Comparison of ENCODE assay signal across 33 cellular contexts in genomic region chr16:82810077-82810476, GRCh38.
DNase-seq lines count a peak whose midpoint lies in the region; ATAC-seq and TF ChIP-seq lines count a peak whose summit lies in the region.
"Had no signal": no experiment of that assay in that cellular context is flagged by ENCODE, and none has a peak within 500 bp of the region (broad histone marks: within the 10 kb centered on the region; RNA-seq: fewer than 3 reads in every experiment).

No MANE protein-coding gene starts in this region.

- WGBS in SK-N-SH (ENCODE audit: low lambda C conversion rate): 15% methylated on average over 6 of the region's 6 CpGs

- H3K4me2 ChIP-seq in SK-N-SH (no peak overlapping the region), GM23338 (no peak overlapping the region)
- H3K4me2 ChIP-seq: A549; BLaER1; BLaER1 treated with 17β-estradiol and CSF1 and Interleukin-3, amounts not matched to agents 10 nM and 100 nM had no signal

- no peak overlapping the region for H3K9ac ChIP-seq in SK-N-SH
- H3K9ac ChIP-seq: BLaER1; BLaER1 treated with 17β-estradiol and CSF1 and Interleukin-3, amounts not matched to agents 10 nM and 100 nM had no signal

- peaks cover 0 to 5% of the 10 kb centered on the region in 2 experiments for H3K36me3 ChIP-seq in SK-N-SH (replicated peaks in 1 of 2; ENCODE audit: control insufficient read depth in 1 of 2, insufficient read depth in 2 of 2, low read length in 1 of 2)
- H3K36me3 ChIP-seq in GM23338 (ENCODE audit: insufficient read depth): no peaks in the 10 kb centered on the region
- H3K36me3 ChIP-seq: BE2C; BLaER1; BLaER1 treated with 17β-estradiol and CSF1 and Interleukin-3, amounts not matched to agents 10 nM and 100 nM had no signal

- no peak overlapping the region for H3K27ac Mint-ChIP-seq in GM23338
- H3K27ac Mint-ChIP-seq: B cell; CD14-positive monocyte; CD4-positive, alpha-beta memory T cell; CD4-positive, alpha-beta T cell; CD4-positive, CD25-positive, alpha-beta regulatory T cell; CD8-positive, alpha-beta memory T cell; CD8-positive, alpha-beta T cell had no signal

- TF ChIP-seq CTCF in SK-N-SH (IDR thresholded peaks at IDR 0.05): no peak
- no peak for TF ChIP-seq CTCF in GM23338 (conservative IDR thresholded peaks at IDR 0.05; ENCODE audit: low read depth in 2 of 2)

- H3K27ac ChIP-seq in SK-N-SH (ENCODE audit: low read depth in 2 of 2, low read length in 1 of 2): no peak overlapping the region
- H3K27ac ChIP-seq in GM23338 (ENCODE audit: low read depth): no peak overlapping the region
- H3K27ac ChIP-seq: 22Rv1; A549; BLaER1; BLaER1 treated with 17β-estradiol and CSF1 and Interleukin-3, amounts not matched to agents 10 nM and 100 nM; C4-2B had no signal

- peaks cover 1% of the 10 kb centered on the region for H3K27me3 Mint-ChIP-seq in GM23338 (ENCODE audit: insufficient read depth, low read depth, poor library complexity)
- H3K27me3 Mint-ChIP-seq: CD4-positive, CD25-positive, alpha-beta regulatory T cell had no signal

- H4K20me1 ChIP-seq in SK-N-SH (ENCODE audit: insufficient read depth): peaks cover 4% of the 10 kb centered on the region; the same call in 1 of the 2 replicates
- no peaks in the 10 kb centered on the region for H4K20me1 ChIP-seq in GM23338 (replicated peaks; ENCODE audit: insufficient read depth)
- H4K20me1 ChIP-seq: BLaER1; BLaER1 treated with 17β-estradiol and CSF1 and Interleukin-3, amounts not matched to agents 10 nM and 100 nM had no signal

- POLR2A ChIA-PET in SK-N-SH (lab: Yijun Ruan, JAX): no interaction called here

- no peaks in the 10 kb centered on the region; the same call in 2 of the 3 replicates for H3K4me1 Mint-ChIP-seq in GM23338
- H3K4me1 Mint-ChIP-seq: B cell; CD14-positive monocyte; CD4-positive, CD25-positive, alpha-beta regulatory T cell; CD8-positive, alpha-beta memory T cell had no signal

- H3K4me3 ChIP-seq in SK-N-SH (ENCODE audit: low read depth in 2 of 2, low read length in 1 of 2) (no peak overlapping the region), GM23338 (no peak overlapping the region)
- H3K4me3 ChIP-seq: A549; BLaER1; BLaER1 treated with 17β-estradiol and CSF1 and Interleukin-3, amounts not matched to agents 10 nM and 100 nM had no signal

- H3K79me2 ChIP-seq in SK-N-SH (ENCODE audit: insufficient read depth) (no peaks in the 10 kb centered on the region), GM23338 (replicated peaks; ENCODE audit: insufficient read depth) (no peaks in the 10 kb centered on the region)

- H3K27me3 ChIP-seq in SK-N-SH (ENCODE audit: insufficient read depth): no peaks in the 10 kb centered on the region
- H3K27me3 ChIP-seq in GM23338 (ENCODE audit: insufficient read depth): no peaks in the 10 kb centered on the region
- H3K27me3 ChIP-seq: BE2C; BLaER1; BLaER1 treated with 17β-estradiol and CSF1 and Interleukin-3, amounts not matched to agents 10 nM and 100 nM had no signal

- H2AFZ ChIP-seq in SK-N-SH (ENCODE audit: low read depth) (no peak overlapping the region), GM23338 (no peak overlapping the region)

- no peak for TF ChIP-seq EP300 in SK-N-SH (IDR thresholded peaks at IDR 0.05; ENCODE audit: borderline replicate concordance in 1 of 2, low read depth in 1 of 2, low read length in 1 of 2)

- ATAC-seq in SK-N-SH treated with all-trans-retinoic acid at 6 μM for 48 hours (no peak), GM23338 (no peak), HG03025 (IDR thresholded peaks at IDR 0.05; ENCODE audit: low FRiP score, unreplicated experiment) (no peak), HG03432 (IDR thresholded peaks at IDR 0.05; ENCODE audit: unreplicated experiment) (no peak)
- ATAC-seq: A549; CD8-positive, alpha-beta T cell had no signal

- H3F3A ChIP-seq in SK-N-SH (replicated peaks; ENCODE audit: insufficient read depth) (no peaks in the 10 kb centered on the region), GM23338 (replicated peaks; ENCODE audit: low read depth) (no peaks in the 10 kb centered on the region)

- H3K36me3 Mint-ChIP-seq in GM23338 (ENCODE audit: low read depth): no peaks in the 10 kb centered on the region
- H3K36me3 Mint-ChIP-seq: CD14-positive monocyte; CD4-positive, alpha-beta memory T cell; CD4-positive, CD25-positive, alpha-beta regulatory T cell; CD8-positive, alpha-beta memory T cell; CD8-positive, alpha-beta T cell had no signal

- CTCF ChIA-PET in SK-N-SH (lab: Yijun Ruan, JAX): no interaction called here

- no peaks in the 10 kb centered on the region for H3K9me3 Mint-ChIP-seq in GM23338
- H3K9me3 Mint-ChIP-seq: CD4-positive, alpha-beta T cell; CD8-positive, alpha-beta T cell had no signal

- no peak for TF ChIP-seq RAD21 in SK-N-SH (IDR thresholded peaks at IDR 0.05; ENCODE audit: low read length)

- no peaks in the 10 kb centered on the region for H3K9me3 ChIP-seq in SK-N-SH
- H3K9me3 ChIP-seq: A549; BE2C; BLaER1; BLaER1 treated with 17β-estradiol and CSF1 and Interleukin-3, amounts not matched to agents 10 nM and 100 nM; Caco-2 had no signal

- H3K9me2 ChIP-seq in SK-N-SH (no peaks in the 10 kb centered on the region), GM23338 (ENCODE audit: insufficient read depth) (no peaks in the 10 kb centered on the region; the same call in 1 of the 2 replicates)

- H3K4me1 ChIP-seq in SK-N-SH (ENCODE audit: control insufficient read depth in 1 of 2, insufficient read depth in 2 of 2, low read depth in 1 of 2, low read length in 1 of 2) (no peaks in the 10 kb centered on the region), GM23338 (ENCODE audit: insufficient read depth) (no peaks in the 10 kb centered on the region)
- H3K4me1 ChIP-seq: A549; BE2C; BLaER1; BLaER1 treated with 17β-estradiol and CSF1 and Interleukin-3, amounts not matched to agents 10 nM and 100 nM; Caco-2 had no signal

- DNase-seq in SK-N-SH (no peak), GM23338 (ENCODE audit: low spot score) (no peak), left kidney (ENCODE audit: low read depth, low spot score) (peak; percentile 21)
- DNase-seq: 8988T; ACHN; AML-193; BE2C; C1 segment of cervical spinal cord; Caco-2; Calu3; CD4-positive, alpha-beta memory T cell; CD4-positive, alpha-beta T cell; CD4-positive, CD25-positive, alpha-beta regulatory T cell; CD8-positive, alpha-beta memory T cell; CD8-positive, alpha-beta T cell; COR-L47; DMS 273 treated with DMSO at 0.1 percent for 48 hours; DMS153; DMS53; DMS79; DMS79 treated with DMSO at 0.1 percent for 48 hours; DND-41; EL had no signal

- H3K4me3 Mint-ChIP-seq in GM23338: no peak overlapping the region
- H3K4me3 Mint-ChIP-seq: B cell; CD14-positive monocyte; CD4-positive, alpha-beta memory T cell; CD4-positive, alpha-beta T cell; CD4-positive, CD25-positive, alpha-beta regulatory T cell; CD8-positive, alpha-beta memory T cell; CD8-positive, alpha-beta T cell had no signal

TF ChIP-seq in SK-N-SH, 30 proteins besides CTCF, POLR2A, EP300 and RAD21 (continues in another document):
- no peak for TF ChIP-seq SMC3 (IDR thresholded peaks at IDR 0.05; ENCODE audit: low read depth, low read length)

TF ChIP-seq in SK-N-SH treated with all-trans-retinoic acid at 6 μM for 48 hours, 23 proteins besides CTCF, POLR2A, EP300 and RAD21:
- no peak for TF ChIP-seq ZNF565 (CRISPR knock-in tag; conservative IDR thresholded peaks at IDR 0.05; ENCODE audit: low read depth)
- no peak for TF ChIP-seq TCF4 (CRISPR knock-in tag; IDR thresholded peaks at IDR 0.05; ENCODE audit: borderline replicate concordance)
- TF ChIP-seq ZNF70 (CRISPR knock-in tag; IDR thresholded peaks at IDR 0.05): no peak
- TF ChIP-seq ISL1 (CRISPR knock-in tag; IDR thresholded peaks at IDR 0.05): no peak
